Comparison of ENCODE assay signal across 27 cellular contexts in the genomic region with DNA sequence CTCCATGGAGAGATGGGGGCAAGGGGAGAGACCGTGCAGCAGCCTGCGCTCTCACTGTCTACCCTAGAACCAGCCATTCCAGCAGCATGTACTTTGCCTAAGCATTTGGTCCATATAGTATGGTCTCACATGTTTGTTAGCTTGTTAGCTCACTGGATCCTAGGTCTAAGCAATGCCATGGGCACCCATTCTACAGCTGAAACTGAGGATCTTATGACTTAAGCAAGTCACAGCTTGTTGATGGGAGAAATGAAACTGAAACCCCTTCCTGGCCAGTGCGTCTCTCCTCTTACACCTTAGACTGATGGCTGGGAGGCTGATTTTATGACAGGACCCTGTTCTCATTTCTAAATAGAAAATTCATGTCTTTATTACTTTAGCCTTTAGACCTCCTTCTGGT.
DNase-seq lines count a peak whose midpoint lies in the region; ATAC-seq, FAIRE-seq and TF ChIP-seq lines count a peak whose summit lies in the region.
"Had no signal": no experiment of that assay in that cellular context is flagged by ENCODE, and none has a peak within 500 bp of the region (broad histone marks: within the 10 kb centered on the region; RNA-seq: fewer than 3 reads in every experiment).

No MANE protein-coding gene starts in this region.

- TF ChIP-seq CTCF in MM.1S (IDR thresholded peaks at IDR 0.05; ENCODE audit: low read length) (no peak), K562 (IDR thresholded peaks at IDR 0.05 in 2 of 3, conservative IDR thresholded peaks at IDR 0.05 in 1 of 3; ENCODE audit: insufficient read depth in 2 of 3, low read depth in 1 of 3, low read length in 3 of 3) (no peak), Peyer's patch (IDR thresholded peaks at IDR 0.05) (no peak)

- no peaks in the 10 kb centered on the region for H3K9me3 ChIP-seq in MM.1S (replicated peaks; ENCODE audit: insufficient read depth, low read length)
- no peaks in the 10 kb centered on the region for H3K9me3 ChIP-seq in K562 (replicated peaks; ENCODE audit: control insufficient read depth, insufficient read depth, low read depth, low read length)
- no peaks in the 10 kb centered on the region for H3K9me3 ChIP-seq in subcutaneous abdominal adipose tissue (ENCODE audit: control insufficient read depth in 5 of 5, low read length in 5 of 5)
- H3K9me3 ChIP-seq in Peyer's patch, result no peaks in the 10 kb centered on the region
- H3K9me3 ChIP-seq: adrenal gland, esophagus squamous epithelium, heart left ventricle, stomach had no signal

- H3K9ac ChIP-seq in MM.1S (ENCODE audit: low read length) (no peak overlapping the region), K562 (ENCODE audit: insufficient read depth in 1 of 2, low read depth in 2 of 2, low read length in 2 of 2) (no peak overlapping the region), subcutaneous abdominal adipose tissue (ENCODE audit: low read length in 5 of 5) (no peak overlapping the region)
- H3K9ac ChIP-seq: neural progenitor cell had no signal

- in situ Hi-C loops in K562 (cut with MboI), result no loop called here

- CTCF ChIA-PET in K562 (lab: Yijun Ruan, JAX; ENCODE audit: low intra/inter-chr PET ratio), result no interaction called here

- POLR2A ChIA-PET in K562 (lab: Yijun Ruan, JAX), result interaction anchor here (1.0 kb wide), 1 partner anchor 47 kb away, joined by 4 read pairs; no protein-coding TSS in a partner anchor

- no TSS peak for BruUV-seq in K562 (replicated peaks; lab: Mats Ljungman, UMichigan)

- FAIRE-seq in K562 (lab: Jason Lieb, UNC), result peak; percentile 67
- FAIRE-seq: endometrium, keratinocyte had no signal

- TF ChIP-seq RAD21 in K562 (CRISPR knock-in tag; conservative IDR thresholded peaks at IDR 0.05 in 1 of 2, IDR thresholded peaks at IDR 0.05 in 1 of 2), result no peak

- H3K4me2 ChIP-seq in MM.1S (ENCODE audit: low read depth, low read length) (peak overlapping the region; percentile 26), K562 (ENCODE audit: insufficient read depth, low read length) (no peak overlapping the region)
- H3K4me2 ChIP-seq: neural progenitor cell had no signal

- ATAC-seq in K562 (no peak), GM21825 (IDR thresholded peaks at IDR 0.05; ENCODE audit: unreplicated experiment) (no peak)
- ATAC-seq: foreskin keratinocyte, heart left ventricle had no signal

- H3K36me3 ChIP-seq in MM.1S (replicated peaks; ENCODE audit: insufficient read depth, low read length) (no peaks in the 10 kb centered on the region), K562 (ENCODE audit: control insufficient read depth, insufficient read depth, low read length) (peaks cover 12% of the 10 kb centered on the region; the same call in 2 of the 3 replicates), subcutaneous abdominal adipose tissue (ENCODE audit: control insufficient read depth in 5 of 5, insufficient read depth in 5 of 5, low read length in 5 of 5) (peaks cover 0 to 57% (median 53%) of the 10 kb centered on the region in 5 donors), Peyer's patch (peaks cover 0 to 38% (median 0%) of the 10 kb centered on the region in 3 donors)
- H3K36me3 ChIP-seq: neural progenitor cell had no signal

- H3K79me2 ChIP-seq in MM.1S (ENCODE audit: low read length) (no peaks in the 10 kb centered on the region), K562 (ENCODE audit: control insufficient read depth, insufficient read depth, low read length) (no peaks in the 10 kb centered on the region)

- no peak for TF ChIP-seq EP300 in K562 (IDR thresholded peaks at IDR 0.05; ENCODE audit: low read length)

- no peaks in the 10 kb centered on the region for H3K27me3 ChIP-seq in MM.1S (replicated peaks; ENCODE audit: insufficient read depth, low read length)
- no peaks in the 10 kb centered on the region for H3K27me3 ChIP-seq in K562 (ENCODE audit: control insufficient read depth in 2 of 2, insufficient read depth in 2 of 2, low read length in 2 of 2)
- H3K27me3 ChIP-seq in subcutaneous abdominal adipose tissue (ENCODE audit: control insufficient read depth in 5 of 5, insufficient read depth in 4 of 5, low read length in 5 of 5), result no peaks in the 10 kb centered on the region
- no peaks in the 10 kb centered on the region for H3K27me3 ChIP-seq in Peyer's patch
- H3K27me3 ChIP-seq: adrenal gland, esophagus squamous epithelium, foreskin keratinocyte, heart left ventricle, neural progenitor cell, stomach had no signal

- no peak overlapping the region for H3K4me3 ChIP-seq in MM.1S (ENCODE audit: low read length)
- H3K4me3 ChIP-seq in K562, result no peak overlapping the region
- no peak overlapping the region for H3K4me3 ChIP-seq in subcutaneous abdominal adipose tissue (ENCODE audit: low read depth in 1 of 5, low read length in 5 of 5)
- no peak overlapping the region for H3K4me3 ChIP-seq in Peyer's patch
- H3K4me3 ChIP-seq: adrenal gland, esophagus squamous epithelium, GM23248, heart left ventricle, neural progenitor cell, stomach had no signal

- H4K20me1 ChIP-seq in MM.1S (ENCODE audit: insufficient read depth, low read length), result no peaks in the 10 kb centered on the region
- H4K20me1 ChIP-seq in K562 (replicated peaks; ENCODE audit: control insufficient read depth, insufficient read depth, low read length), result no peaks in the 10 kb centered on the region

- DNase-seq in NOMO-1 treated with DMSO at 0.1 percent for 48 hours (lab: John Stamatoyannopoulos, UW; ENCODE audit: unreplicated experiment) (peak; percentile 10), NOMO-1 treated with dmso at 0.1 percent for 144 hours (lab: John Stamatoyannopoulos, UW; ENCODE audit: unreplicated experiment) (no peak), MM.1S (peak; percentile 40), K562 (ENCODE audit: extremely low read depth in 1 of 4, low spot score in 3 of 4) (no peak), Peyer's patch (no peak)
- no peak for DNase-seq in stimulated activated CD4-positive, alpha-beta T cell treated with anti-CD3 and anti-CD28 coated beads, Interleukin-12 subunit alpha, Interleukin-12 subunit beta, amount 100 ng/mL, for 4 hours
- DNase-seq: 8988T; activated CD4-positive, alpha-beta T cell treated with anti-CD3 and anti-CD28 coated beads for 48 hours; activated naive CD4-positive, alpha-beta T cell; activated T-cell treated with anti-CD3 and anti-CD28 coated beads, Interleukin-2, amount 50 U/mL, for 72 hours; cerebellar nuclear complex; esophagus squamous epithelium; foreskin keratinocyte; GM23248; heart left ventricle; NCI-H1105; NCI-H2029; NCI-H524 treated with DMSO at 0.1 percent for 48 hours; SIG-M5; stomach; SW 1271 had no signal

- no peaks in the 10 kb centered on the region for H3F3A ChIP-seq in MM.1S (ENCODE audit: insufficient read depth, low read length)

- H3K27ac ChIP-seq in MM.1S (ENCODE audit: low read length) (peak overlapping the region; percentile 7; the same call in 1 of the 2 replicates), K562 (ENCODE audit: extremely low read depth, low read depth, low read length) (no peak overlapping the region), subcutaneous abdominal adipose tissue (ENCODE audit: low read depth, low read length) (peak overlapping the region; percentile 48), Peyer's patch (no peak overlapping the region)
- H3K27ac ChIP-seq: adrenal gland, foreskin keratinocyte, neural progenitor cell, stomach had no signal

- no peaks in the 10 kb centered on the region for H3K9me2 ChIP-seq in MM.1S (replicated peaks; ENCODE audit: insufficient read depth, low read length)

- peaks cover 12% of the 10 kb centered on the region for H3K4me1 ChIP-seq in MM.1S (ENCODE audit: low read length)
- peaks cover 0 to 3% of the 10 kb centered on the region in 2 experiments; a peak in 1 of 5 replicates for H3K4me1 ChIP-seq in K562 (replicated peaks in 1 of 2; ENCODE audit: control insufficient read depth in 2 of 2, insufficient read depth in 2 of 2, low read length in 2 of 2)
- peaks cover 13 to 33% (median 26%) of the 10 kb centered on the region in 5 donors for H3K4me1 ChIP-seq in subcutaneous abdominal adipose tissue (ENCODE audit: control insufficient read depth in 5 of 5, insufficient read depth in 5 of 5, low read length in 5 of 5)
- no peaks in the 10 kb centered on the region for H3K4me1 ChIP-seq in Peyer's patch
- H3K4me1 ChIP-seq: adrenal gland, neural progenitor cell had no signal

- intact Hi-C loops in K562 (cut with micrococcal nuclease), result no loop called here

- WGBS in K562 (ENCODE audit: insufficient coverage, low coverage, missing lambda C conversion rate), result 64% methylated on average over 3 of the region's 3 CpGs

- no peaks in the 10 kb centered on the region for H3K9me1 ChIP-seq in K562 (ENCODE audit: control insufficient read depth, insufficient read depth, low read length)

- H2AFZ ChIP-seq in MM.1S (ENCODE audit: low read length) (peak overlapping the region; percentile 26; the same call in 1 of the 2 replicates), K562 (ENCODE audit: low read depth, low read length) (no peak overlapping the region)
- H2AFZ ChIP-seq: GM23248, neural progenitor cell had no signal

- TF ChIP-seq POLR2A in K562 (conservative IDR thresholded peaks at IDR 0.05), result no peak
- no peak for TF ChIP-seq POLR2A in Peyer's patch (IDR thresholded peaks at IDR 0.05)

TF ChIP-seq in K562, 482 proteins besides CTCF, POLR2A, EP300 and RAD21:
- TF ChIP-seq DACH1 (IDR thresholded peaks at IDR 0.05; ENCODE audit: partially characterized antibody) (no peak), POLR2AphosphoS5 (IDR thresholded peaks at IDR 0.05; ENCODE audit: control insufficient read depth, insufficient read depth, low read depth, low read length) (no peak), KAT2B (IDR thresholded peaks at IDR 0.05; ENCODE audit: low read depth, low read length) (no peak)
- TF ChIP-seq, protein P1, sequence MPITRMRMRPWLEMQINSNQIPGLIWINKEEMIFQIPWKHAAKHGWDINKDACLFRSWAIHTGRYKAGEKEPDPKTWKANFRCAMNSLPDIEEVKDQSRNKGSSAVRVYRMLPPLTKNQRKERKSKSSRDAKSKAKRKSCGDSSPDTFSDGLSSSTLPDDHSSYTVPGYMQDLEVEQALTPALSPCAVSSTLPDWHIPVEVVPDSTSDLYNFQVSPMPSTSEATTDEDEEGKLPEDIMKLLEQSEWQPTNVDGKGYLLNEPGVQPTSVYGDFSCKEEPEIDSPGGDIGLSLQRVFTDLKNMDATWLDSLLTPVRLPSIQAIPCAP (CRISPR knock-in tag; IDR thresholded peaks at IDR 0.05; ENCODE audit: borderline replicate concordance), result no peak

Comparison
In these comparisons a context has a peak if more than half of its experiments do, and no peak if none do; other contexts are left out.
1. DNase-seq: peak in NOMO-1 treated with DMSO at 0.1 percent for 48 hours (single experiment) and MM.1S (single experiment); none in NOMO-1 treated with dmso at 0.1 percent for 144 hours (single experiment), K562 (0 of 4), stimulated activated CD4-positive, alpha-beta T cell treated with anti-CD3 and anti-CD28 coated beads, Interleukin-12 subunit alpha, Interleukin-12 subunit beta, amount 100 ng/mL, for 4 hours (single experiment) and Peyer's patch (0 of 3).
2. H3K27ac ChIP-seq: peak in MM.1S (single experiment) and subcutaneous abdominal adipose tissue (single experiment); none in K562 (single experiment) and Peyer's patch (0 of 4).